1 cellular context compared by ENCODE assay signal in genomic region chr10:73998623-73999622, GRCh38.
A peak's percentile ranks its signal among the peaks of the same experiment; 100 is the strongest.
TF ChIP-seq lines count a peak whose summit lies in the region.

No MANE protein-coding gene starts in this region.

TF ChIP-seq in K562, 482 proteins besides CTCF, POLR2A, EP300 and RAD21 (continued from another document and continues in another):
- no peak for TF ChIP-seq DEAF1 (CRISPR knock-in tag; IDR thresholded peaks at IDR 0.05)
- peak; percentile 55 for TF ChIP-seq ZNF740 (CRISPR knock-in tag; IDR thresholded peaks at IDR 0.05)
- TF ChIP-seq ZNF740 (tag; IDR thresholded peaks at IDR 0.05), result peak in 1 of 2 experiments; percentile 17; a peak in 1 of 4 replicates
- TF ChIP-seq HNRNPLL (IDR thresholded peaks at IDR 0.05; ENCODE audit: low read depth, low read length, poor library complexity, severe bottlenecking), result no peak
- no peak for TF ChIP-seq MTA3 (IDR thresholded peaks at IDR 0.05; ENCODE audit: borderline replicate concordance)
- no peak for TF ChIP-seq SMC3 (conservative IDR thresholded peaks at IDR 0.05; ENCODE audit: insufficient read depth, low read depth, low read length)
- TF ChIP-seq ZFPM2 (CRISPR knock-in tag; IDR thresholded peaks at IDR 0.05), result no peak
- no peak for TF ChIP-seq U2AF2 (optimal IDR thresholded peaks at IDR 0.05; ENCODE audit: low read depth, low read length)
- no peak for TF ChIP-seq CGGBP1 (CRISPR knock-in tag; IDR thresholded peaks at IDR 0.05)
- TF ChIP-seq IRF9 (tag; IDR thresholded peaks at IDR 0.05), result no peak
- no peak for TF ChIP-seq ZBTB34 (CRISPR knock-in tag; IDR thresholded peaks at IDR 0.05)
- no peak for TF ChIP-seq CREB5 (CRISPR knock-in tag; IDR thresholded peaks at IDR 0.05)
- TF ChIP-seq SNRNP70 (optimal IDR thresholded peaks at IDR 0.05; ENCODE audit: low read depth, low read length), result no peak
- TF ChIP-seq ZNF586 (CRISPR knock-in tag; conservative IDR thresholded peaks at IDR 0.05), result no peak
- no peak for TF ChIP-seq ZBTB2 (IDR thresholded peaks at IDR 0.05)
- 0 out of 2 replicates have a peak, but pooled peaks have one; percentile 2 for TF ChIP-seq PKNOX1 (IDR thresholded peaks at IDR 0.05)
- no peak for TF ChIP-seq NONO (IDR thresholded peaks at IDR 0.05; ENCODE audit: low read depth in 2 of 2, low read length in 1 of 2)
- TF ChIP-seq ZNF717 (CRISPR knock-in tag; IDR thresholded peaks at IDR 0.05), result no peak
- TF ChIP-seq RBM34 (IDR thresholded peaks at IDR 0.05; ENCODE audit: borderline replicate concordance, insufficient read depth, low read length), result no peak
- TF ChIP-seq FOXP1 (CRISPR knock-in tag; IDR thresholded peaks at IDR 0.05), result no peak
- no peak for TF ChIP-seq ZNF699 (CRISPR knock-in tag; IDR thresholded peaks at IDR 0.05; ENCODE audit: insufficient replicate concordance)
- TF ChIP-seq ZNF217 (CRISPR knock-in tag; IDR thresholded peaks at IDR 0.05), result no peak
- TF ChIP-seq ZNF212 (CRISPR knock-in tag; IDR thresholded peaks at IDR 0.05), result no peak
- TF ChIP-seq XRCC3 (IDR thresholded peaks at IDR 0.05), result no peak
- TF ChIP-seq SNAPC5 (CRISPR knock-in tag; IDR thresholded peaks at IDR 0.05), result no peak
- no peak for TF ChIP-seq GABPA (tag; conservative IDR thresholded peaks at IDR 0.05; ENCODE audit: low read depth)
- TF ChIP-seq SMAD3 (CRISPR knock-in tag; conservative IDR thresholded peaks at IDR 0.05), result no peak
- no peak for TF ChIP-seq MEIS2 (IDR thresholded peaks at IDR 0.05; ENCODE audit: partially characterized antibody)
- TF ChIP-seq ZNF263 (CRISPR knock-in tag; IDR thresholded peaks at IDR 0.05; ENCODE audit: borderline replicate concordance), result no peak
- TF ChIP-seq ZNF316 (IDR thresholded peaks at IDR 0.05), result no peak
- TF ChIP-seq BCL6 (CRISPR knock-in tag; IDR thresholded peaks at IDR 0.05), result no peak
- peak; percentile 30 for TF ChIP-seq SMARCE1 (IDR thresholded peaks at IDR 0.05)
- 0 out of 2 replicates have a peak, but pooled peaks have one; percentile 4 for TF ChIP-seq TEAD2 (tag; IDR thresholded peaks at IDR 0.05)
- no peak for TF ChIP-seq ZNF165 (CRISPR knock-in tag; IDR thresholded peaks at IDR 0.05; ENCODE audit: borderline replicate concordance)
- 0 out of 2 replicates have a peak, but pooled peaks have one; percentile 3 for TF ChIP-seq ZNF282 (CRISPR knock-in tag; IDR thresholded peaks at IDR 0.05)
- TF ChIP-seq KLF1 (tag; IDR thresholded peaks at IDR 0.05), result no peak
- TF ChIP-seq RFX7 (CRISPR knock-in tag; IDR thresholded peaks at IDR 0.05), result no peak
- TF ChIP-seq MAZ (CRISPR knock-in tag; conservative IDR thresholded peaks at IDR 0.05 in 1 of 2, IDR thresholded peaks at IDR 0.05 in 1 of 2), result peak in 1 of 2 experiments; percentile 5; a peak in 1 of 4 replicates
- TF ChIP-seq CHD1 (IDR thresholded peaks at IDR 0.05; ENCODE audit: low read length), result peak; percentile 52
- no peak for TF ChIP-seq NCOA2 (IDR thresholded peaks at IDR 0.05; ENCODE audit: partially characterized antibody in 2 of 2)
- TF ChIP-seq ZBTB12 (CRISPR knock-in tag; IDR thresholded peaks at IDR 0.05), result no peak
- no peak for TF ChIP-seq PTRF (tag; IDR thresholded peaks at IDR 0.05)
- TF ChIP-seq ZNF75A (CRISPR knock-in tag; IDR thresholded peaks at IDR 0.05), result no peak
- TF ChIP-seq ZNF644 (tag; IDR thresholded peaks at IDR 0.05; ENCODE audit: low read depth), result no peak; the same call in 1 of the 2 replicates
- TF ChIP-seq NBN (IDR thresholded peaks at IDR 0.05; ENCODE audit: low read depth), result no peak; the same call in 1 of the 2 replicates
- TF ChIP-seq ZNF184 (CRISPR knock-in tag; IDR thresholded peaks at IDR 0.05), result no peak
- TF ChIP-seq HINFP (tag; conservative IDR thresholded peaks at IDR 0.05; ENCODE audit: low read depth), result no peak
- TF ChIP-seq ZNF232 (CRISPR knock-in tag; IDR thresholded peaks at IDR 0.05), result no peak
- no peak for TF ChIP-seq MCM5 (IDR thresholded peaks at IDR 0.05; ENCODE audit: low read depth)
- TF ChIP-seq RBBP5 (IDR thresholded peaks at IDR 0.05; ENCODE audit: borderline replicate concordance, insufficient read depth, low read length, poor library complexity, severe bottlenecking), result no peak
- no peak for TF ChIP-seq PTTG1 (tag; IDR thresholded peaks at IDR 0.05; ENCODE audit: low read depth)
- no peak; the same call in 1 of the 2 replicates for TF ChIP-seq ZNF124 (CRISPR knock-in tag; IDR thresholded peaks at IDR 0.05)
- no peak for TF ChIP-seq ILF3 (IDR thresholded peaks at IDR 0.05; ENCODE audit: borderline replicate concordance)
- TF ChIP-seq EP400 (IDR thresholded peaks at IDR 0.05), result no peak
- TF ChIP-seq CBFA2T2 (conservative IDR thresholded peaks at IDR 0.05), result no peak
- TF ChIP-seq HDAC1 (IDR thresholded peaks at IDR 0.05), result peak in 1 of 2 experiments; percentile 70; a peak in 2 of 4 replicates
- TF ChIP-seq CEBPB (tag; IDR thresholded peaks at IDR 0.05), result no peak
- no peak for TF ChIP-seq BMI1 (IDR thresholded peaks at IDR 0.05; ENCODE audit: low read length)
- peak; percentile 55; the same call in 1 of the 2 replicates for TF ChIP-seq ATF7 (IDR thresholded peaks at IDR 0.05)
